In the genomic region with DNA sequence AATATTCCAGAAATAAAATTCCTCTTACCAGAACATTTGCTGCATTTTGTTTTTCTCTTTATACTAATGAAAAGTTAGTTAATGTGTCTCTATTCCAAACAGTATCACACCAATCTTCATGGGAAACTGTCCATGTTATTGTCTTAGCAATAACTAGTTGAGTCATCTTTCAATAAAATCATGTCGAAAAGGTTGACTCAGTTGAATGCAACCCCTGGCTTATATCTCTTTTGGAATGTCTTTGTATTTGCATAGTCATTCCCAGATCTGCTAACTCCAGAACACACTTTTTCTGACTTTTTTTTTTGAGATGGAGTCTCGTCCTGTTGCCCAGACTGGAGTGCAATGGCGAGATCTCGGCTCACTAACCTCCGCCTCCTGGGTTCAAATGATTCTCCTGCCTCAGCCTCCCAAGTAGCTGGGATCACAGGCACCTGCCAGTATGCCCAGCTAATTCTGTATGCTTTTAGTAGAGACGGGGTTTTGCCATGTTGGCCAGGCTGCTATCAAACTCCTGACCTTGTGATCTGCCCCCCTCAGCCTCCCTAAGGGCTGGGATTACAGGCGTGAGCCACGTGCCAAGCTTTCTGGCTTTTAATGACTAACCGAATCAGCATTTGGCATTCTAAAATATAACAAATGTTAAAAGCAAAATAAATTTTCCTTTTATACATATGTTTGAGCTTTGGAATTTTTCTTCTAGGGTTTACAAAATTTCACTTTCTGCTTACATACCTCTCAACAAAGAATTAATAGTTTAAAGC, we compare ENCODE assay signal across 24 cellular contexts.
DNase-seq lines count a peak whose midpoint lies in the region; ATAC-seq and TF ChIP-seq lines count a peak whose summit lies in the region.
"Had no signal": no experiment of that assay in that cellular context is flagged by ENCODE, and none has a peak within 500 bp of the region (broad histone marks: within the 10 kb centered on the region; RNA-seq: fewer than 3 reads in every experiment).

No MANE protein-coding gene starts in this region.

- no peak overlapping the region for H3K27ac ChIP-seq in breast epithelium
- H3K27ac ChIP-seq in Karpas-422 (ENCODE audit: low read length) = no peak overlapping the region
- H3K27ac ChIP-seq in endodermal cell (ENCODE audit: low read depth, low read length) = no peak overlapping the region
- H3K27ac ChIP-seq: 22Rv1; BLaER1 treated with 17β-estradiol and CSF1 and Interleukin-3, amounts not matched to agents 10 nM and 100 nM; heart right ventricle; upper lobe of left lung had no signal

- H3K27me3 ChIP-seq in breast epithelium = no peaks in the 10 kb centered on the region
- H3K27me3 ChIP-seq in Karpas-422 (ENCODE audit: low read length) = no peaks in the 10 kb centered on the region
- no peaks in the 10 kb centered on the region for H3K27me3 ChIP-seq in endodermal cell (ENCODE audit: control insufficient read depth, insufficient read depth, low read length, poor library complexity, severe bottlenecking)
- H3K27me3 ChIP-seq: BLaER1 treated with 17β-estradiol and CSF1 and Interleukin-3, amounts not matched to agents 10 nM and 100 nM; heart right ventricle; upper lobe of left lung had no signal

- intact Hi-C loops in MCF 10A (cut with micrococcal nuclease) = no loop called here
- intact Hi-C loops in breast epithelium (cut with DNase I; ENCODE audit: low total_unique reads) = no loop called here
- intact Hi-C loops in Right ventricle myocardium superior (cut with DNase I) = no loop called here

- no peak for TF ChIP-seq POLR2A in breast epithelium (IDR thresholded peaks at IDR 0.05)

- H2AFZ ChIP-seq in Karpas-422 (ENCODE audit: low read length) = no peak overlapping the region

- H3K9me3 Mint-ChIP-seq in MCF 10A (ENCODE audit: unreplicated experiment) (no peaks in the 10 kb centered on the region), endodermal cell (peaks cover 2% of the 10 kb centered on the region)
- H3K9me3 Mint-ChIP-seq: activated naive CD8-positive, alpha-beta T cell treated with anti-CD3 and anti-CD28 coated beads, Interleukin-2, amount 10 ng/mL, durations not matched to agents 7 days and 5 days; activated T-helper 17 cell treated with anti-CD3 and anti-CD28 coated beads, Interleukin-2, amount 50 U/mL, for 72 hours; stimulated activated naive CD8-positive, alpha-beta T cell treated with anti-CD3 and anti-CD28 coated beads, Interleukin-15, amount 100 ng/mL, for 72 hours had no signal

- H3K4me3 ChIP-seq in breast epithelium = no peak overlapping the region
- H3K4me3 ChIP-seq in foreskin fibroblast (ENCODE audit: low read depth in 1 of 2, low read length in 2 of 2) = no peak overlapping the region
- no peak overlapping the region for H3K4me3 ChIP-seq in Karpas-422 (ENCODE audit: low read length)
- H3K4me3 ChIP-seq in endodermal cell (ENCODE audit: low read length) = no peak overlapping the region
- H3K4me3 ChIP-seq: BLaER1 treated with 17β-estradiol and CSF1 and Interleukin-3, amounts not matched to agents 10 nM and 100 nM; heart right ventricle; upper lobe of left lung had no signal

- no peaks in the 10 kb centered on the region for H3K36me3 ChIP-seq in breast epithelium
- no peaks in the 10 kb centered on the region for H3K36me3 ChIP-seq in Karpas-422 (ENCODE audit: insufficient read depth, low read length)
- peaks cover 29% of the 10 kb centered on the region for H3K36me3 ChIP-seq in endodermal cell (ENCODE audit: control insufficient read depth, insufficient read depth, low read length)
- H3K36me3 ChIP-seq: BLaER1 treated with 17β-estradiol and CSF1 and Interleukin-3, amounts not matched to agents 10 nM and 100 nM; heart right ventricle; upper lobe of left lung had no signal

- H3K27me3 Mint-ChIP-seq in MCF 10A (ENCODE audit: insufficient read depth, unreplicated experiment) (no peaks in the 10 kb centered on the region), endodermal cell (ENCODE audit: insufficient read depth) (no peaks in the 10 kb centered on the region)
- H3K27me3 Mint-ChIP-seq: activated CD8-positive, alpha-beta memory T cell treated with anti-CD3 and anti-CD28 coated beads, Interleukin-2, amount 10 ng/mL, durations not matched to agents 7 days and 5 days; activated naive CD8-positive, alpha-beta T cell treated with anti-CD3 and anti-CD28 coated beads, Interleukin-2, amount 10 ng/mL, durations not matched to agents 7 days and 5 days; activated T-helper 17 cell treated with anti-CD3 and anti-CD28 coated beads, Interleukin-2, amount 50 U/mL, for 72 hours; stimulated activated naive CD8-positive, alpha-beta T cell treated with anti-CD3 and anti-CD28 coated beads, Interleukin-15, amount 100 ng/mL, for 72 hours had no signal

- TF ChIP-seq CTCF in MCF 10A (IDR thresholded peaks at IDR 0.05; ENCODE audit: unreplicated experiment) (no peak), breast epithelium (IDR thresholded peaks at IDR 0.05) (no peak), foreskin fibroblast (IDR thresholded peaks at IDR 0.05; ENCODE audit: low read depth, low read length) (no peak), endodermal cell (conservative IDR thresholded peaks at IDR 0.05) (no peak)

- H3K36me3 Mint-ChIP-seq in MCF 10A (ENCODE audit: insufficient read depth, unreplicated experiment) = no peaks in the 10 kb centered on the region
- H3K36me3 Mint-ChIP-seq in endodermal cell (ENCODE audit: low read depth) = no peaks in the 10 kb centered on the region
- H3K36me3 Mint-ChIP-seq: activated CD8-positive, alpha-beta memory T cell treated with anti-CD3 and anti-CD28 coated beads, Interleukin-2, amount 10 ng/mL, durations not matched to agents 7 days and 5 days; activated naive CD8-positive, alpha-beta T cell treated with anti-CD3 and anti-CD28 coated beads, Interleukin-2, amount 10 ng/mL, durations not matched to agents 7 days and 5 days had no signal

- H3K79me2 ChIP-seq in Karpas-422 (ENCODE audit: low read length) = no peaks in the 10 kb centered on the region

- H4K20me1 ChIP-seq in Karpas-422 (ENCODE audit: insufficient read depth, low read depth, low read length) = no peaks in the 10 kb centered on the region
- H4K20me1 ChIP-seq: BLaER1 treated with 17β-estradiol and CSF1 and Interleukin-3, amounts not matched to agents 10 nM and 100 nM had no signal

- POLR2A ChIA-PET in MCF 10A (lab: Yijun Ruan, JAX) = no interaction called here

- H3K4me2 ChIP-seq in Karpas-422 (ENCODE audit: low read depth, low read length, poor library complexity, severe bottlenecking) = no peak overlapping the region
- H3K4me2 ChIP-seq: BLaER1 treated with 17β-estradiol and CSF1 and Interleukin-3, amounts not matched to agents 10 nM and 100 nM had no signal

- peaks cover 5% of the 10 kb centered on the region for H3K4me1 Mint-ChIP-seq in MCF 10A (ENCODE audit: insufficient read depth, unreplicated experiment)
- no peaks in the 10 kb centered on the region for H3K4me1 Mint-ChIP-seq in endodermal cell
- H3K4me1 Mint-ChIP-seq: activated CD8-positive, alpha-beta memory T cell treated with anti-CD3 and anti-CD28 coated beads, Interleukin-2, amount 10 ng/mL, durations not matched to agents 7 days and 5 days; activated naive CD8-positive, alpha-beta T cell treated with anti-CD3 and anti-CD28 coated beads, Interleukin-2, amount 10 ng/mL, durations not matched to agents 7 days and 5 days; activated T-helper 17 cell treated with anti-CD3 and anti-CD28 coated beads, Interleukin-2, amount 50 U/mL, for 72 hours; stimulated activated naive CD8-positive, alpha-beta T cell treated with anti-CD3 and anti-CD28 coated beads, Interleukin-15, amount 100 ng/mL, for 72 hours had no signal

- no peak overlapping the region for H3K4me3 Mint-ChIP-seq in MCF 10A (ENCODE audit: unreplicated experiment)
- no peak overlapping the region for H3K4me3 Mint-ChIP-seq in endodermal cell
- H3K4me3 Mint-ChIP-seq: activated CD8-positive, alpha-beta memory T cell treated with anti-CD3 and anti-CD28 coated beads, Interleukin-2, amount 10 ng/mL, durations not matched to agents 7 days and 5 days; activated naive CD8-positive, alpha-beta T cell treated with anti-CD3 and anti-CD28 coated beads, Interleukin-2, amount 10 ng/mL, durations not matched to agents 7 days and 5 days; activated T-helper 17 cell treated with anti-CD3 and anti-CD28 coated beads, Interleukin-2, amount 50 U/mL, for 72 hours; stimulated activated naive CD8-positive, alpha-beta T cell treated with anti-CD3 and anti-CD28 coated beads, Interleukin-15, amount 100 ng/mL, for 72 hours had no signal

- no peaks in the 10 kb centered on the region for H3K9me3 ChIP-seq in breast epithelium
- H3K9me3 ChIP-seq in Karpas-422 (ENCODE audit: low read length) = peaks cover 17% of the 10 kb centered on the region
- H3K9me3 ChIP-seq in endodermal cell (ENCODE audit: control insufficient read depth, low read length) = no peaks in the 10 kb centered on the region
- H3K9me3 ChIP-seq: BLaER1 treated with 17β-estradiol and CSF1 and Interleukin-3, amounts not matched to agents 10 nM and 100 nM; heart right ventricle; upper lobe of left lung had no signal

- H3K4me1 ChIP-seq in breast epithelium (no peaks in the 10 kb centered on the region), Karpas-422 (ENCODE audit: low read length) (no peaks in the 10 kb centered on the region), endodermal cell (ENCODE audit: control insufficient read depth, insufficient read depth, low read length) (no peaks in the 10 kb centered on the region)
- H3K4me1 ChIP-seq: BLaER1 treated with 17β-estradiol and CSF1 and Interleukin-3, amounts not matched to agents 10 nM and 100 nM; heart right ventricle; upper lobe of left lung had no signal

- 83 to 96% methylated on average over 5 to 9 of the region's 9 CpGs for WGBS in endodermal cell (ENCODE audit: insufficient coverage in 1 of 2, insufficient read length in 1 of 2), 2 experiments

- BruUV-seq in MCF 10A (replicated peaks; lab: Mats Ljungman, UMichigan) = no TSS peak

- ATAC-seq in Right ventricle myocardium superior (ENCODE audit: poor library complexity) = no peak
- ATAC-seq: activated CD8-positive, alpha-beta memory T cell treated with anti-CD3 and anti-CD28 coated beads, Interleukin-2, amount 10 ng/mL, durations not matched to agents 7 days and 5 days; activated T-helper 17 cell treated with anti-CD3 and anti-CD28 coated beads, Interleukin-2, amount 50 U/mL, for 72 hours; heart right ventricle; sciatic nerve; stimulated activated naive CD8-positive, alpha-beta T cell treated with anti-CD3 and anti-CD28 coated beads, Interleukin-15, amount 100 ng/mL, for 72 hours had no signal

- no peak overlapping the region for H3K9ac ChIP-seq in Karpas-422 (ENCODE audit: low read length)
- no peak overlapping the region for H3K9ac ChIP-seq in endodermal cell (ENCODE audit: extremely low read depth, low read length, poor library complexity, severe bottlenecking)
- H3K9ac ChIP-seq: BLaER1 treated with 17β-estradiol and CSF1 and Interleukin-3, amounts not matched to agents 10 nM and 100 nM had no signal

- no peak overlapping the region for H3K27ac Mint-ChIP-seq in MCF 10A (ENCODE audit: low read depth, unreplicated experiment)
- H3K27ac Mint-ChIP-seq in endodermal cell = no peak overlapping the region
- H3K27ac Mint-ChIP-seq: activated CD8-positive, alpha-beta memory T cell treated with anti-CD3 and anti-CD28 coated beads, Interleukin-2, amount 10 ng/mL, durations not matched to agents 7 days and 5 days; activated naive CD8-positive, alpha-beta T cell treated with anti-CD3 and anti-CD28 coated beads, Interleukin-2, amount 10 ng/mL, durations not matched to agents 7 days and 5 days; activated T-helper 17 cell treated with anti-CD3 and anti-CD28 coated beads, Interleukin-2, amount 50 U/mL, for 72 hours; stimulated activated naive CD8-positive, alpha-beta T cell treated with anti-CD3 and anti-CD28 coated beads, Interleukin-15, amount 100 ng/mL, for 72 hours had no signal

- CTCF ChIA-PET in MCF 10A (lab: Yijun Ruan, JAX) = interaction anchor here (0.6 to 1.0 kb wide), 3 partner anchors 36 to 134 kb away, joined by 3 to 4 read pairs (median 3); a partner anchor contains a TSS

- no peaks in the 10 kb centered on the region for H3K9me2 ChIP-seq in Karpas-422 (replicated peaks; ENCODE audit: insufficient read depth, low read length)

- DNase-seq in MCF 10A (ENCODE audit: unreplicated experiment) (peak; percentile 2), breast epithelium (ENCODE audit: low spot score in 2 of 2) (no peak), amniotic epithelial cell (ENCODE audit: low read depth) (peak; percentile 37), foreskin fibroblast (peak; percentile 20 to 50), Karpas-422 (no peak), endodermal cell (no peak), inferior parietal cortex (ENCODE audit: extremely low spot score) (no peak), Right ventricle myocardium superior (no peak)
- DNase-seq: activated CD4-positive, alpha-beta T cell treated with anti-CD3 and anti-CD28 coated beads for 4 hours; activated CD8-positive, alpha-beta memory T cell treated with anti-CD3 and anti-CD28 coated beads, Interleukin-2, amount 10 ng/mL, durations not matched to agents 7 days and 5 days; activated naive CD8-positive, alpha-beta T cell treated with anti-CD3 and anti-CD28 coated beads, Interleukin-2, amount 10 ng/mL, durations not matched to agents 7 days and 5 days; dermis blood vessel endothelial cell; erythroblast; heart right ventricle; NCI-H1048; NCI-H2029; NCI-H446; stimulated activated CD4-positive, alpha-beta T cell treated with anti-CD3 and anti-CD28 coated beads, Interleukin-1b, Interleukin-23, amount 100 ng/mL, for 48 hours; stimulated activated naive CD8-positive, alpha-beta T cell treated with anti-CD3 and anti-CD28 coated beads, Interleukin-15, amount 100 ng/mL, for 72 hours; upper lobe of left lung had no signal

Comparison
In these comparisons a context has a peak if more than half of its experiments do, and no peak if none do; other contexts are left out.
1. DNase-seq: peak in MCF 10A (single experiment), amniotic epithelial cell (single experiment) and foreskin fibroblast (2 of 2); none in breast epithelium (0 of 2), Karpas-422 (single experiment), endodermal cell (single experiment), inferior parietal cortex (single experiment) and Right ventricle myocardium superior (single experiment).